Comparison of ENCODE assay signal across 8 cellular contexts in the genomic region with DNA sequence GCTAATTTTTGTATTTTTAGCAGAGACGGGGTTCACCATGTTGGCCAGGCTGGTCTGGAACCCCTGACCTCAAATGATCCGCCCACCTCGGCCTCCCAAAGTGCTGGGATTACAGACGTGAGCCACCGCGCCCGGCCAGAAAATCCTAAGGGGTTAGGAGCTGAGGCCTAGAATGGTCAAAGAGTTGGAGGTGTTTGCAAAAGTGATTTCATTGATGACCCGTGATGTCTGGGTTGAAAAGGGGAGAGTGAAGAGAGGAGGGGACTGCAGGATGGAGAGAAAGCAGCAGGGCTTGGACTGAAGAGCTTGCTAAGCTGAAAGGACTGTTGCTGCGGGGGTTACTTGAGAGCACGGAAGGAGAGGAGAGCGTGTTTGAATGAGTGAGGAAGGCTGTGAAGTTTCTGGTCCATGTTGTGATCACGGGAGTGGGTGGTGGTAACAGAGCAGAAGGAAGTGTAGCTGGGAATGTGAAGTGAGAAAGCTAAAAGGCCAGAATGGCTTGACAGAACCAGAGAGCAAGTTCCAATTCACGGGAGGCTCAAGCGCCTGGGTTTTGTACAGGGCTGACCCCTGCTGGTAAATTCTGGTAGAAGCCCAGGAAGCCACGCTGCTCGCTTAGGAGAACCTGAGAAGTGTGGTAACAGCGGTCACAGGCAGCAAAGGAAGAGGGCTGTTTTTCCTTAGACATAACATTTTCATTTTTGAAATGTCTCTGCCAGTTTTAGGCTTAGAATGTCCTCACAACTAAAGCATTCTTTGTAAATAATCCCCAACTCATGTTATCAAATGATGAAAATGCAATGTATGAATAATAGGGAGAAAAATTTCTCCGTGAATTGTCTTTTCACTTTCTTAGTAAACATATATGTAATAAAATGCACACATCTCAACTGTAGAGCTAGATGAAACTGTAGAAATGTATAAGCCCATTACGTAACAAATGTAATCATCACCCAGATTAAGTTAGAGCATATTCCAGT. TPM values are rescaled to one million over a fixed set of nuclear protein-coding genes. Genes with fewer than 3 reads are reported as not detected.
A peak's percentile ranks its signal among the peaks of the same experiment; 100 is the strongest.
DNase-seq lines count a peak whose midpoint lies in the region; ATAC-seq and TF ChIP-seq lines count a peak whose summit lies in the region.

No MANE protein-coding gene starts in this region.

- H3K4me1 Mint-ChIP-seq in naive B cell = peaks cover 8 to 10% (median 9%) of the 10 kb centered on the region in 3 donors

- H3K9me3 ChIP-seq in esophagus muscularis mucosa = no peaks in the 10 kb centered on the region

- H3K4me3 ChIP-seq in HL-60 (replicated peaks; ENCODE audit: insufficient read depth, low read length) (no peak overlapping the region), esophagus muscularis mucosa (no peak overlapping the region)

- peaks cover 0 to 3% of the 10 kb centered on the region in 2 donors for H3K36me3 Mint-ChIP-seq in naive B cell

- TF ChIP-seq POLR2A in esophagus muscularis mucosa (IDR thresholded peaks at IDR 0.05; ENCODE audit: low read depth) = no peak

- DNase-seq in AG08395 (ENCODE audit: low spot score) = peak; percentile 94
- DNase-seq in HL-60 (ENCODE audit: low read depth in 1 of 2, low spot score in 1 of 2) = peak; percentile 69 to 87
- peak; percentile 38 for DNase-seq in OCI-M2 (lab: John Stamatoyannopoulos, UW; ENCODE audit: unreplicated experiment)
- peak; percentile 42 for DNase-seq in activated T-cell treated with anti-CD3 and anti-CD28 coated beads for 48 hours (ENCODE audit: low read depth)
- peak; percentile 92 for DNase-seq in esophagus muscularis mucosa (ENCODE audit: extremely low spot score)
- DNase-seq in naive B cell = peak; percentile 53
- DNase-seq in stimulated activated CD8-positive, alpha-beta memory T cell treated with anti-CD3 and anti-CD28 coated beads, Interleukin-7, amount 100 ng/mL, for 48 hours (ENCODE audit: extremely low read depth in 1 of 2, low read depth in 1 of 2) = peak; percentile 17 to 37

- peaks cover 0 to 10% (median 6%) of the 10 kb centered on the region in 4 donors for H3K4me1 ChIP-seq in esophagus muscularis mucosa

- peak overlapping the region in 1 of 8 donors; percentile 1 for H3K4me3 Mint-ChIP-seq in naive B cell

- no peaks in the 10 kb centered on the region for H3K27me3 ChIP-seq in HL-60 (ENCODE audit: insufficient read depth, poor library complexity, severe bottlenecking)
- no peaks in the 10 kb centered on the region for H3K27me3 ChIP-seq in esophagus muscularis mucosa

- intact Hi-C loops in esophagus muscularis mucosa (cut with DNase I) = loop anchor here (5.0 kb wide), 2 partner anchors 120 to 270 kb away; no protein-coding TSS in a partner anchor

- H3K27ac Mint-ChIP-seq in naive B cell = peak overlapping the region in 2 of 6 donors; percentile 34 to 74

- no peak for TF ChIP-seq EP300 in esophagus muscularis mucosa (IDR thresholded peaks at IDR 0.05)

- peaks cover 7 to 17% (median 10%) of the 10 kb centered on the region in 3 donors for H3K27me3 Mint-ChIP-seq in naive B cell

- no peaks in the 10 kb centered on the region for H3K36me3 ChIP-seq in esophagus muscularis mucosa

- WGBS in esophagus muscularis mucosa = 53% methylated on average over 19 of the region's 19 CpGs

- H3K9me3 Mint-ChIP-seq in naive B cell = peaks cover 0 to 4% (median 0%) of the 10 kb centered on the region in 7 donors

- peak; percentile 84 for ATAC-seq in GM18868 (IDR thresholded peaks at IDR 0.05; ENCODE audit: unreplicated experiment)
- peak; percentile 83 to 96 for ATAC-seq in naive B cell (ENCODE audit: low read depth in 2 of 2)

- peak; percentile 92 for TF ChIP-seq CTCF in HL-60 (IDR thresholded peaks at IDR 0.05; ENCODE audit: insufficient read depth, low read length)
- peak; percentile 79 to 88 (median 79) for TF ChIP-seq CTCF in esophagus muscularis mucosa (IDR thresholded peaks at IDR 0.05)

- H3K27ac ChIP-seq in HL-60 (replicated peaks) = no peak overlapping the region
- no peak overlapping the region for H3K27ac ChIP-seq in esophagus muscularis mucosa (replicated peaks in 1 of 4)

RNA-seq across cellular contexts. Expression of gene ACTR2, which starts 40.5 kb away (rescaled TPM):
- total RNA-seq in esophagus muscularis mucosa = 100 to 1,000 TPM in 2 of 4 donors, 10 to 100 TPM in 2; 85.2 to 115 (median 99.1) TPM
- polyA plus RNA-seq in naive B cell (ENCODE audit: low read depth in 6 of 6) = 100 to 1,000 TPM; 345 to 395 (median 383) TPM

RNA-seq across cellular contexts. Expression of gene RAB1A, which starts 57.3 kb away (rescaled TPM):
- 10 to 100 TPM; 72.1 to 91.4 (median 86.0) TPM for total RNA-seq in esophagus muscularis mucosa
- polyA plus RNA-seq in naive B cell (ENCODE audit: low read depth in 6 of 6) = 10 to 100 TPM; 53.4 to 92.2 (median 60.5) TPM

Comparison
In these comparisons a context has a peak if more than half of its experiments do, and no peak if none do; other contexts are left out.
1. DNase-seq: peak in every context shown above with its lines; median percentile 94 in AG08395; 92 in esophagus muscularis mucosa; 78 in HL-60; 53 in naive B cell; 42 in activated T-cell treated with anti-CD3 and anti-CD28 coated beads for 48 hours; 38 in OCI-M2; 27 in stimulated activated CD8-positive, alpha-beta memory T cell treated with anti-CD3 and anti-CD28 coated beads, Interleukin-7, amount 100 ng/mL, for 48 hours.